16 cellular contexts compared by ENCODE assay signal in genomic region chr18:58097907-58098166, GRCh38. TPM values are rescaled to one million over a fixed set of nuclear protein-coding genes. Genes with fewer than 3 reads are reported as not detected.
DNase-seq lines count a peak whose midpoint lies in the region; ATAC-seq and TF ChIP-seq lines count a peak whose summit lies in the region.
"Had no signal": no experiment of that assay in that cellular context is flagged by ENCODE, and none has a peak within 500 bp of the region (broad histone marks: within the 10 kb centered on the region; RNA-seq: fewer than 3 reads in every experiment).

No MANE protein-coding gene starts in this region.

- no peaks in the 10 kb centered on the region for H3K9me3 ChIP-seq in SK-N-SH
- H3K9me3 ChIP-seq in lower lobe of right lung = no peaks in the 10 kb centered on the region
- no peaks in the 10 kb centered on the region for H3K9me3 ChIP-seq in transverse colon
- H3K9me3 ChIP-seq: BLaER1 had no signal

- intact Hi-C loops in lower lobe of right lung (cut with DNase I) (no loop called here), transverse colon (cut with DNase I; ENCODE audit: low total_unique reads) (no loop called here)

- H3K27me3 Mint-ChIP-seq in WTC11 (ENCODE audit: low read depth) = no peaks in the 10 kb centered on the region

- no peak overlapping the region for H2AFZ ChIP-seq in SK-N-SH (ENCODE audit: low read depth)

- H3K27ac Mint-ChIP-seq in WTC11 = peak overlapping the region; percentile 73

- H3K9ac ChIP-seq in SK-N-SH = no peak overlapping the region
- H3K9ac ChIP-seq: BLaER1 had no signal

- H3K9me3 Mint-ChIP-seq in WTC11 = no peaks in the 10 kb centered on the region

- no peaks in the 10 kb centered on the region for H3K27me3 ChIP-seq in SK-N-SH (ENCODE audit: insufficient read depth)
- H3K27me3 ChIP-seq in lower lobe of right lung (ENCODE audit: low read depth) = no peaks in the 10 kb centered on the region
- H3K27me3 ChIP-seq in transverse colon = no peaks in the 10 kb centered on the region
- H3K27me3 ChIP-seq: BLaER1 had no signal

- no peaks in the 10 kb centered on the region for H3K9me2 ChIP-seq in SK-N-SH

- H3K36me3 ChIP-seq in SK-N-SH (replicated peaks in 1 of 2; ENCODE audit: control insufficient read depth in 1 of 2, insufficient read depth in 2 of 2, low read length in 1 of 2) (no peaks in the 10 kb centered on the region), lower lobe of right lung (no peaks in the 10 kb centered on the region), transverse colon (no peaks in the 10 kb centered on the region)
- H3K36me3 ChIP-seq: BLaER1 had no signal

- peaks cover 84% of the 10 kb centered on the region for H3K4me1 Mint-ChIP-seq in WTC11

- TF ChIP-seq CTCF in SK-N-SH (IDR thresholded peaks at IDR 0.05) = no peak
- TF ChIP-seq CTCF in WTC11 (IDR thresholded peaks at IDR 0.05) = no peak
- no peak for TF ChIP-seq CTCF in lower lobe of right lung (IDR thresholded peaks at IDR 0.05)
- no peak for TF ChIP-seq CTCF in transverse colon (IDR thresholded peaks at IDR 0.05)
- no peak for TF ChIP-seq CTCF in coronary artery (IDR thresholded peaks at IDR 0.05)

- TF ChIP-seq RAD21 in SK-N-SH (IDR thresholded peaks at IDR 0.05; ENCODE audit: low read length) = no peak

- H4K20me1 ChIP-seq in SK-N-SH (ENCODE audit: insufficient read depth) = no peaks in the 10 kb centered on the region
- H4K20me1 ChIP-seq: BLaER1 had no signal

- H3K4me3 ChIP-seq in SK-N-SH (ENCODE audit: low read depth in 2 of 2, low read length in 1 of 2) (no peak overlapping the region), lower lobe of right lung (no peak overlapping the region), transverse colon (no peak overlapping the region), coronary artery (no peak overlapping the region)
- H3K4me3 ChIP-seq: BLaER1 had no signal

- H3K4me1 ChIP-seq in SK-N-SH (ENCODE audit: control insufficient read depth in 1 of 2, insufficient read depth in 2 of 2, low read depth in 1 of 2, low read length in 1 of 2) (peaks cover 0 to 9% of the 10 kb centered on the region in 2 experiments; a peak in 1 of 4 replicates), lower lobe of right lung (peaks cover 56% of the 10 kb centered on the region), transverse colon (peaks cover 9 to 61% (median 42%) of the 10 kb centered on the region in 4 donors)

- no peak for TF ChIP-seq POLR2A in transverse colon (IDR thresholded peaks at IDR 0.05)

- H3K36me3 Mint-ChIP-seq in WTC11 = no peaks in the 10 kb centered on the region

- CTCF ChIA-PET in SK-N-SH (lab: Yijun Ruan, JAX) (interaction anchor here (1.6 to 2.3 kb wide), 3 partner anchors 11 to 55 kb away, joined by 4 to 9 read pairs (median 5); partner anchors contain the start of gene NEDD4L), WTC11 (lab: Charles Lee) (interaction anchor here (1.4 kb wide), 1 partner anchor 24 kb away, joined by 4 read pairs; no protein-coding TSS in a partner anchor)

- no peak overlapping the region for H3K4me3 Mint-ChIP-seq in WTC11

- peak overlapping the region; percentile 59 for H3K4me2 ChIP-seq in SK-N-SH
- H3K4me2 ChIP-seq: BLaER1 had no signal

- 95% methylated on average over 5 of the region's 5 CpGs for WGBS in SK-N-SH (ENCODE audit: low lambda C conversion rate)
- 78 to 100% methylated on average over 2 to 5 of the region's 5 CpGs for WGBS in transverse colon (ENCODE audit: low coverage in 1 of 2), 2 donors

- ATAC-seq in SK-N-SH treated with all-trans-retinoic acid at 6 μM for 48 hours = no peak; the same call in 2 of the 3 replicates
- ATAC-seq in WTC11 = no peak
- no peak for ATAC-seq in lower lobe of right lung
- no peak for ATAC-seq in HG03045 (IDR thresholded peaks at IDR 0.05; ENCODE audit: unreplicated experiment)

- no peak for TF ChIP-seq EP300 in SK-N-SH (IDR thresholded peaks at IDR 0.05; ENCODE audit: borderline replicate concordance in 1 of 2, low read depth in 1 of 2, low read length in 1 of 2)
- TF ChIP-seq EP300 in transverse colon (IDR thresholded peaks at IDR 0.05; ENCODE audit: low read depth) = no peak

- POLR2A ChIA-PET in SK-N-SH (lab: Yijun Ruan, JAX) (no interaction called here), WTC11 (lab: Charles Lee) (no interaction called here)

- in situ Hi-C loops in transverse colon (cut with MboI; ENCODE audit: low pct_ligation_motif_present in 1 of 4, low pct_unique_long_range_greater_than_20kb in 1 of 4, low sequenced_read_pairs in 3 of 4) = no loop called here

- H3K79me2 ChIP-seq in SK-N-SH (ENCODE audit: insufficient read depth) = no peaks in the 10 kb centered on the region

- peaks cover 8% of the 10 kb centered on the region for H3F3A ChIP-seq in SK-N-SH (replicated peaks; ENCODE audit: insufficient read depth)

- DNase-seq in SK-N-SH = no peak
- no peak for DNase-seq in WTC11 (ENCODE audit: low spot score)
- DNase-seq in lower lobe of right lung = no peak
- no peak for DNase-seq in transverse colon
- no peak for DNase-seq in coronary artery (ENCODE audit: low spot score)
- DNase-seq in islet precursor cell = no peak
- DNase-seq: DMS153, H7, MM.1S, NCI-H1105 treated with DMSO at 0.1 percent for 48 hours, NCI-H187 treated with DMSO at 0.1 percent for 48 hours, NCI-H2171 had no signal

- H3K27ac ChIP-seq in SK-N-SH (ENCODE audit: low read depth in 2 of 2, low read length in 1 of 2) = peak overlapping the region in 1 of 2 experiments; percentile 50; a peak in 1 of 4 replicates
- H3K27ac ChIP-seq in lower lobe of right lung = peak overlapping the region; percentile 63
- H3K27ac ChIP-seq in transverse colon = peak overlapping the region; percentile 15 to 61 (median 50)
- no peak overlapping the region for H3K27ac ChIP-seq in coronary artery
- H3K27ac ChIP-seq: 22Rv1, BLaER1 had no signal

TF ChIP-seq in SK-N-SH, 30 proteins besides CTCF, POLR2A, EP300 and RAD21 (continues in another document):
- TF ChIP-seq, protein P1, sequence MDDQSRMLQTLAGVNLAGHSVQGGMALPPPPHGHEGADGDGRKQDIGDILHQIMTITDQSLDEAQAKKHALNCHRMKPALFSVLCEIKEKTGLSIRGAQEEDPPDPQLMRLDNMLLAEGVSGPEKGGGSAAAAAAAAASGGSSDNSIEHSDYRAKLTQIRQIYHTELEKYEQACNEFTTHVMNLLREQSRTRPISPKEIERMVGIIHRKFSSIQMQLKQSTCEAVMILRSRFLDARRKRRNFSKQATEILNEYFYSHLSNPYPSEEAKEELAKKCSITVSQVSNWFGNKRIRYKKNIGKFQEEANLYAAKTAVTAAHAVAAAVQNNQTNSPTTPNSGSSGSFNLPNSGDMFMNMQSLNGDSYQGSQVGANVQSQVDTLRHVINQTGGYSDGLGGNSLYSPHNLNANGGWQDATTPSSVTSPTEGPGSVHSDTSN (IDR thresholded peaks at IDR 0.05) = no peak
- TF ChIP-seq USF1 (IDR thresholded peaks at IDR 0.05; ENCODE audit: borderline replicate concordance, low read depth) (no peak), TCF12 (IDR thresholded peaks at IDR 0.05) (no peak)

TF ChIP-seq in SK-N-SH treated with all-trans-retinoic acid at 6 μM for 48 hours, 23 proteins besides CTCF, POLR2A, EP300 and RAD21 (continues in another document):
- no peak for TF ChIP-seq ZFP30 (CRISPR knock-in tag; IDR thresholded peaks at IDR 0.05)
- no peak for TF ChIP-seq ARNTL (CRISPR knock-in tag; IDR thresholded peaks at IDR 0.05; ENCODE audit: borderline replicate concordance, low read depth)
- TF ChIP-seq TOX (CRISPR knock-in tag; IDR thresholded peaks at IDR 0.05; ENCODE audit: borderline replicate concordance) = no peak
- TF ChIP-seq, protein P2, sequence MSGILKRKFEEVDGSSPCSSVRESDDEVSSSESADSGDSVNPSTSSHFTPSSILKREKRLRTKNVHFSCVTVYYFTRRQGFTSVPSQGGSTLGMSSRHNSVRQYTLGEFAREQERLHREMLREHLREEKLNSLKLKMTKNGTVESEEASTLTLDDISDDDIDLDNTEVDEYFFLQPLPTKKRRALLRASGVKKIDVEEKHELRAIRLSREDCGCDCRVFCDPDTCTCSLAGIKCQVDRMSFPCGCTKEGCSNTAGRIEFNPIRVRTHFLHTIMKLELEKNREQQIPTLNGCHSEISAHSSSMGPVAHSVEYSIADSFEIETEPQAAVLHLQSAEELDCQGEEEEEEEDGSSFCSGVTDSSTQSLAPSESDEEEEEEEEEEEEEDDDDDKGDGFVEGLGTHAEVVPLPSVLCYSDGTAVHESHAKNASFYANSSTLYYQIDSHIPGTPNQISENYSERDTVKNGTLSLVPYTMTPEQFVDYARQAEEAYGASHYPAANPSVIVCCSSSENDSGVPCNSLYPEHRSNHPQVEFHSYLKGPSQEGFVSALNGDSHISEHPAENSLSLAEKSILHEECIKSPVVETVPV (CRISPR knock-in tag; IDR thresholded peaks at IDR 0.05) = no peak
- TF ChIP-seq ZFP3 (CRISPR knock-in tag; IDR thresholded peaks at IDR 0.05) = no peak

TF ChIP-seq in WTC11, 78 proteins besides CTCF, POLR2A, EP300 and RAD21 (continues in another document):
- TF ChIP-seq FOXJ3 (CRISPR knock-in tag; IDR thresholded peaks at IDR 0.05; ENCODE audit: borderline replicate concordance) (no peak), ATF3 (CRISPR knock-in tag; conservative IDR thresholded peaks at IDR 0.05) (no peak), IRF2 (CRISPR knock-in tag; IDR thresholded peaks at IDR 0.05; ENCODE audit: borderline replicate concordance, low read depth) (no peak), SMAD4 (CRISPR knock-in tag; IDR thresholded peaks at IDR 0.05) (no peak), TEAD1 (CRISPR knock-in tag; IDR thresholded peaks at IDR 0.05) (no peak)
- TF ChIP-seq, protein P3, sequence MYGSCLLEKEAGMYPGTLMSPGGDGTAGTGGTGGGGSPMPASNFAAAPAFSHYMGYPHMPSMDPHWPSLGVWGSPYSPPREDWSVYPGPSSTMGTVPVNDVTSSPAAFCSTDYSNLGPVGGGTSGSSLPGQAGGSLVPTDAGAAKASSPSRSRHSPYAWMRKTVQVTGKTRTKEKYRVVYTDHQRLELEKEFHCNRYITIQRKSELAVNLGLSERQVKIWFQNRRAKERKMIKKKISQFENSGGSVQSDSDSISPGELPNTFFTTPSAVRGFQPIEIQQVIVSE (CRISPR knock-in tag; IDR thresholded peaks at IDR 0.05; ENCODE audit: borderline replicate concordance) = no peak

RNA-seq across cellular contexts. Expression of gene NEDD4L, which starts 53.8 kb away (rescaled TPM):
- 11.0 and 13.2 TPM in 2 replicates for polyA plus RNA-seq in SK-N-SH (2012; rRNA removed)
- 9.0 and 10.9 TPM in 2 replicates for polyA plus RNA-seq in SK-N-SH (2012; cell fraction: cytosol; rRNA removed)
- 22.0 and 24.4 TPM in 2 replicates for polyA plus RNA-seq in SK-N-SH (2012; cell fraction: nucleus; rRNA removed)
- total RNA-seq in WTC11 (2021) (60.9 to 88.0 TPM (median 69.3 TPM) in 3 replicates), lower lobe of right lung (203 TPM), transverse colon (100 to 1,000 TPM; 217 to 773 (median 305) TPM)

Comparison
In these comparisons a context has a peak if more than half of its experiments do, and no peak if none do; other contexts are left out.
1. H3K27ac ChIP-seq: peak in lower lobe of right lung (single experiment) and transverse colon (4 of 4); none in coronary artery (0 of 2).